In genomic region chr21:39238275-39238674, GRCh38 we compare ENCODE assay signal across 11 cellular contexts.
"Had no signal": no experiment of that assay in that cellular context is flagged by ENCODE, and none has a peak within 500 bp of the region (broad histone marks: within the 10 kb centered on the region; RNA-seq: fewer than 3 reads in every experiment).

No MANE protein-coding gene starts in this region.

- H3K4me3 Mint-ChIP-seq: natural killer cell had no signal

- H3K9me3 Mint-ChIP-seq: natural killer cell had no signal

- ATAC-seq: heart left ventricle, left colon, natural killer cell had no signal

- DNase-seq: activated CD4-positive, alpha-beta T cell treated with anti-CD3 and anti-CD28 coated beads for 1 hour; activated naive CD4-positive, alpha-beta T cell treated with Interleukin-2 at 50 U/mL for 16 hours; aorta; effector CD4-positive, alpha-beta T cell; foreskin melanocyte; heart left ventricle; left colon; natural killer cell; SIG-M5; small intestine; trophoblast cell had no signal
